Comparison of ENCODE assay signal across 32 cellular contexts in the genomic region with DNA sequence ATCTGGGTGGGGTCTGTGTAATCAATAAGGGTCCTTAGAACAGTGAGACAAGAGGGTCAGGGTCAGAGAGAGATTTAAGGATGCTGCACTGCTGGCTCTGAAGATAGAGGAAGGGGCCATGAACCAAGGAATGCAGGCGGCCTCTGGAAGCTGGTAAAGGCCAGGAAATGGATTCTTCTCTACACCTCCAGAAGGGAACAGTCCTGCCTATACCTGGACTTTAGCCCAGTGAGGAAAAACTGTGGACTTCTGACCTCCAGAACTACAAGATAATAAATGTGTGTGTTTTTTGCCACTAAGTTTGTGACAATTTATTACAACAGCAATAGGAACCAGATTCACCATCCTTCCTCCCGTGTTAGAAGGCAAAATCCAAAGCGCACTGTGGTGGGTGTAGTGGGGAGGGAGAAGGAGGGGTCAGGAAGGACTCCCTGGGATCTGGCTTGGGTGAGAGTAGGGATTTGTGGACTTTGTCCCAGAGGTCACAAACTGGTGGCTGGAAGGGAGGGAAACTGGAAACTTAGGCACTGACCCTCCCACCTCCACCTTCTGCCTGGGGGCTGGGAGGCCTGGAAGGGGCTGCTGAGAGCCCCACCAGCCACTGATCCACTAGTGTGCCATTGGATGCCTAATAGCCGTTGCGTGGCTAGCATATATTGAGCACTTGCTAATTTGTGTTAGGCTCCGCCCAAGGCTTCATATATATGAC. TPM values are rescaled to one million over a fixed set of nuclear protein-coding genes. Genes with fewer than 3 reads are reported as not detected.
DNase-seq lines count a peak whose midpoint lies in the region; ATAC-seq, FAIRE-seq and TF ChIP-seq lines count a peak whose summit lies in the region.
"Had no signal": no experiment of that assay in that cellular context is flagged by ENCODE, and none has a peak within 500 bp of the region (broad histone marks: within the 10 kb centered on the region; RNA-seq: fewer than 3 reads in every experiment).

No MANE protein-coding gene starts in this region.

- no peaks in the 10 kb centered on the region for H3K9me3 Mint-ChIP-seq in activated naive CD8-positive, alpha-beta T cell treated with anti-CD3 and anti-CD28 coated beads, Interleukin-2, amount 50 U/mL, for 24 hours
- H3K9me3 Mint-ChIP-seq: CD4-positive, alpha-beta memory T cell; CD8-positive, alpha-beta memory T cell had no signal

- H3K4me1 ChIP-seq in K562 (replicated peaks in 1 of 2; ENCODE audit: control insufficient read depth in 2 of 2, insufficient read depth in 2 of 2, low read length in 2 of 2) (peaks cover under 1 to 2% of the 10 kb centered on the region in 2 experiments; a peak in 3 of 5 replicates), body of pancreas (peaks cover 54% of the 10 kb centered on the region), liver (ENCODE audit: control insufficient read depth in 4 of 4, insufficient read depth in 4 of 4, low read length in 3 of 4) (no peaks in the 10 kb centered on the region), pancreas (peaks cover 5 to 13% (median 12%) of the 10 kb centered on the region in 3 donors)
- H3K4me1 ChIP-seq: BE2C had no signal

- H3K27me3 Mint-ChIP-seq in activated naive CD8-positive, alpha-beta T cell treated with anti-CD3 and anti-CD28 coated beads, Interleukin-2, amount 50 U/mL, for 24 hours = peaks cover 12% of the 10 kb centered on the region

- H3K4me1 Mint-ChIP-seq in activated naive CD8-positive, alpha-beta T cell treated with anti-CD3 and anti-CD28 coated beads, Interleukin-2, amount 50 U/mL, for 24 hours = no peaks in the 10 kb centered on the region
- H3K4me1 Mint-ChIP-seq: CD4-positive, alpha-beta memory T cell; CD4-positive, CD25-positive, alpha-beta regulatory T cell; CD8-positive, alpha-beta memory T cell had no signal

- POLR2A ChIA-PET in K562 (lab: Yijun Ruan, JAX) = interaction anchor here (0.7 kb wide), 1 partner anchor 347 kb away, joined by 3 read pairs; no protein-coding TSS in a partner anchor

- H3K4me3 ChIP-seq in K562 (no peak overlapping the region), body of pancreas (no peak overlapping the region), liver (ENCODE audit: low read depth in 1 of 3, low read length in 3 of 3) (no peak overlapping the region), pancreas (no peak overlapping the region)
- H3K4me3 ChIP-seq: BLaER1 had no signal

- H3K4me3 Mint-ChIP-seq in activated naive CD8-positive, alpha-beta T cell treated with anti-CD3 and anti-CD28 coated beads, Interleukin-2, amount 50 U/mL, for 24 hours = no peak overlapping the region
- H3K4me3 Mint-ChIP-seq: CD14-positive monocyte; CD4-positive, alpha-beta memory T cell; CD4-positive, CD25-positive, alpha-beta regulatory T cell; CD8-positive, alpha-beta memory T cell had no signal

- TF ChIP-seq POLR2A in K562 (conservative IDR thresholded peaks at IDR 0.05) (no peak), body of pancreas (IDR thresholded peaks at IDR 0.05) (peak in 2 of 3 donors; percentile 58 to 70)

- H3K79me2 ChIP-seq in K562 (ENCODE audit: control insufficient read depth, insufficient read depth, low read length) = no peaks in the 10 kb centered on the region

- H3K36me3 ChIP-seq in K562 (ENCODE audit: control insufficient read depth, insufficient read depth, low read length) = no peaks in the 10 kb centered on the region
- H3K36me3 ChIP-seq in body of pancreas (replicated peaks in 1 of 2; ENCODE audit: insufficient read depth in 1 of 2, low read depth in 2 of 2) = peaks cover 0 to 5% of the 10 kb centered on the region in 2 donors
- H3K36me3 ChIP-seq in liver (ENCODE audit: control insufficient read depth in 4 of 4, insufficient read depth in 3 of 4, low read depth in 1 of 4, low read length in 3 of 4) = no peaks in the 10 kb centered on the region
- H3K36me3 ChIP-seq in pancreas = no peaks in the 10 kb centered on the region
- H3K36me3 ChIP-seq: BE2C, BLaER1 had no signal

- in situ Hi-C loops in K562 (cut with MboI) = no loop called here

- intact Hi-C loops in K562 (cut with micrococcal nuclease) (no loop called here), body of pancreas (cut with DNase I) (no loop called here), pancreas (cut with DNase I) (no loop called here)

- TF ChIP-seq EP300 in K562 (IDR thresholded peaks at IDR 0.05; ENCODE audit: low read length) = no peak

- H3K9ac ChIP-seq in K562 (ENCODE audit: insufficient read depth in 1 of 2, low read depth in 2 of 2, low read length in 2 of 2) (no peak overlapping the region), liver (ENCODE audit: low read depth in 1 of 2, low read length in 2 of 2) (no peak overlapping the region)
- H3K9ac ChIP-seq: BLaER1 had no signal

- H3K27ac ChIP-seq in K562 (ENCODE audit: extremely low read depth, low read depth, low read length) = no peak overlapping the region
- H3K27ac ChIP-seq in body of pancreas = peak overlapping the region; percentile 83 to 92 (median 88)
- no peak overlapping the region for H3K27ac ChIP-seq in liver (ENCODE audit: low read depth in 1 of 2, low read length in 2 of 2)
- peak overlapping the region in 2 of 4 donors; percentile 36 to 85 for H3K27ac ChIP-seq in pancreas
- H3K27ac ChIP-seq: BLaER1 had no signal

- WGBS in K562 (ENCODE audit: insufficient coverage, low coverage, missing lambda C conversion rate) = 36% methylated on average over 6 of the region's 6 CpGs
- WGBS in body of pancreas, 2 donors = 34 to 38% methylated on average over 6 of the region's 6 CpGs
- WGBS in liver = 90% methylated on average over 6 of the region's 6 CpGs
- WGBS in pancreas, 2 donors = 40 to 41% methylated on average over 6 of the region's 6 CpGs

- no peaks in the 10 kb centered on the region for H3K27me3 ChIP-seq in K562 (ENCODE audit: control insufficient read depth in 2 of 2, insufficient read depth in 2 of 2, low read length in 2 of 2)
- H3K27me3 ChIP-seq in body of pancreas = no peaks in the 10 kb centered on the region
- H3K27me3 ChIP-seq in liver (ENCODE audit: control insufficient read depth in 4 of 4, insufficient read depth in 4 of 4, low read length in 3 of 4) = no peaks in the 10 kb centered on the region
- no peaks in the 10 kb centered on the region for H3K27me3 ChIP-seq in pancreas
- H3K27me3 ChIP-seq: BE2C, BLaER1 had no signal

- no peak overlapping the region for H3K4me2 ChIP-seq in K562 (ENCODE audit: insufficient read depth, low read length)
- H3K4me2 ChIP-seq: BLaER1 had no signal

- H3K27ac Mint-ChIP-seq in activated naive CD8-positive, alpha-beta T cell treated with anti-CD3 and anti-CD28 coated beads, Interleukin-2, amount 50 U/mL, for 24 hours = no peak overlapping the region
- H3K27ac Mint-ChIP-seq: CD14-positive monocyte; CD4-positive, alpha-beta memory T cell; CD4-positive, CD25-positive, alpha-beta regulatory T cell; CD8-positive, alpha-beta memory T cell had no signal

- DNase-seq in K562 (ENCODE audit: extremely low read depth in 1 of 4, low spot score in 3 of 4) (no peak), body of pancreas (peak; percentile 54 to 74 (median 56)), pancreas (peak in 2 of 6 donors; percentile 63 to 78), GM03348 (ENCODE audit: low spot score) (no peak), NCI-H1105 treated with DMSO at 0.1 percent for 48 hours (lab: John Stamatoyannopoulos, UW) (no peak), NCI-H1092 treated with DMSO at 0.1 percent for 48 hours (lab: John Stamatoyannopoulos, UW) (no peak)
- no peak for DNase-seq in activated naive CD8-positive, alpha-beta T cell treated with anti-CD3 and anti-CD28 coated beads, Interleukin-2, amount 50 U/mL, for 24 hours
- DNase-seq: 8988T; ACHN; BE2C; C1 segment of cervical spinal cord; CD4-positive, alpha-beta memory T cell; CD4-positive, CD25-positive, alpha-beta regulatory T cell; CD8-positive, alpha-beta memory T cell; COR-L47; DMS 273 treated with DMSO at 0.1 percent for 48 hours; DMS153; DMS53; DMS79; DND-41; EL; GDM1 had no signal

- no peaks in the 10 kb centered on the region for H3K9me3 ChIP-seq in K562 (replicated peaks; ENCODE audit: control insufficient read depth, insufficient read depth, low read depth, low read length)
- no peaks in the 10 kb centered on the region for H3K9me3 ChIP-seq in body of pancreas
- H3K9me3 ChIP-seq in liver (ENCODE audit: control insufficient read depth in 4 of 4, low read length in 3 of 4) = no peaks in the 10 kb centered on the region
- no peaks in the 10 kb centered on the region for H3K9me3 ChIP-seq in pancreas
- H3K9me3 ChIP-seq: BE2C, BLaER1 had no signal

- no peaks in the 10 kb centered on the region for H4K20me1 ChIP-seq in K562 (replicated peaks; ENCODE audit: control insufficient read depth, insufficient read depth, low read length)
- H4K20me1 ChIP-seq: BLaER1 had no signal

- FAIRE-seq in K562 (lab: Jason Lieb, UNC) (no peak), pancreas (lab: Jason Lieb, UNC) (no peak)
- FAIRE-seq: A204.1, GM12891, GM19239 had no signal

- CTCF ChIA-PET in K562 (lab: Yijun Ruan, JAX; ENCODE audit: low intra/inter-chr PET ratio) = no interaction called here

- ATAC-seq in K562 = no peak
- ATAC-seq in body of pancreas = peak; percentile 10
- ATAC-seq in pancreas = peak in 3 of 4 donors; percentile 20 to 27 (median 24)
- ATAC-seq in activated naive CD8-positive, alpha-beta T cell treated with anti-CD3 and anti-CD28 coated beads, Interleukin-2, amount 50 U/mL, for 24 hours = no peak

- TF ChIP-seq RAD21 in K562 (CRISPR knock-in tag; conservative IDR thresholded peaks at IDR 0.05 in 1 of 2, IDR thresholded peaks at IDR 0.05 in 1 of 2) = no peak
- TF ChIP-seq RAD21 in liver (IDR thresholded peaks at IDR 0.05) = no peak

- H2AFZ ChIP-seq in K562 (ENCODE audit: low read depth, low read length) = no peak overlapping the region

- no peak for TF ChIP-seq CTCF in K562 (IDR thresholded peaks at IDR 0.05 in 2 of 3, conservative IDR thresholded peaks at IDR 0.05 in 1 of 3; ENCODE audit: insufficient read depth in 2 of 3, low read depth in 1 of 3, low read length in 3 of 3)
- no peak for TF ChIP-seq CTCF in body of pancreas (IDR thresholded peaks at IDR 0.05)
- TF ChIP-seq CTCF in liver (IDR thresholded peaks at IDR 0.05; ENCODE audit: low read depth, low read length, missing input control) = no peak
- no peak for TF ChIP-seq CTCF in pancreas (IDR thresholded peaks at IDR 0.05)

- BruUV-seq in K562 (replicated peaks; lab: Mats Ljungman, UMichigan) = no TSS peak

- H3K36me3 Mint-ChIP-seq in activated naive CD8-positive, alpha-beta T cell treated with anti-CD3 and anti-CD28 coated beads, Interleukin-2, amount 50 U/mL, for 24 hours (ENCODE audit: low read depth) = no peaks in the 10 kb centered on the region
- H3K36me3 Mint-ChIP-seq: CD14-positive monocyte; CD4-positive, alpha-beta memory T cell; CD4-positive, CD25-positive, alpha-beta regulatory T cell had no signal

- no peaks in the 10 kb centered on the region for H3K9me1 ChIP-seq in K562 (ENCODE audit: control insufficient read depth, insufficient read depth, low read length)

RNA-seq across cellular contexts. Expression of a gene that starts 5.4 kb away (rescaled TPM):
- not detected in 2 replicates for total RNA-seq in K562 (2011; cell fraction: chromatin; rRNA removed; ENCODE audit: low replicate concordance)
- total RNA-seq in K562 (2011; cell fraction: nucleolus; rRNA removed) = not detected in 2 replicates
- not detected in 2 replicates for total RNA-seq in K562 (2011; cell fraction: nucleoplasm; rRNA removed)
- not detected in 2 replicates for total RNA-seq in K562 (2014; rRNA removed)
- not detected in 2 replicates for total RNA-seq in K562 (2014; rRNA removed; fragmentation: Illumina TruSeq; extraction: Trizol)
- total RNA-seq in K562 (2015; rRNA removed; fragmentation: Illumina TruSeq; extraction: Trizol) = not detected in 2 replicates
- total RNA-seq in K562 (2021) = 0.47 and 0.62 TPM in 2 replicates
- not detected in 2 replicates for polyA plus RNA-seq in K562 (2011; rRNA removed)
- not detected in 2 replicates for polyA plus RNA-seq in K562 (2011; cell fraction: cytosol; rRNA removed)
- polyA plus RNA-seq in K562 (2011; cell fraction: nucleus; rRNA removed) = 0.17 TPM in 1 of 2 replicates, not detected in the other
- polyA plus RNA-seq in K562 (2012) = 0.30 TPM in 1 of 2 replicates, not detected in the other
- not detected in 2 replicates for polyA plus RNA-seq in K562 (2014; fragmentation: Illumina TruSeq; extraction: Trizol)
- polyA plus RNA-seq in K562 (2014; fragmentation: Nextera tagmentation; extraction: Ambion mirVana) = not detected
- not detected in 2 replicates for polyA plus RNA-seq in K562 (2014; rRNA removed)
- not detected in 2 replicates for polyA minus RNA-seq in K562 (2011; rRNA and poly(A)+ RNA removed)
- not detected in 2 replicates for polyA minus RNA-seq in K562 (2011; cell fraction: cytosol; rRNA and poly(A)+ RNA removed)
- polyA minus RNA-seq in K562 (2011; cell fraction: nucleus; rRNA and poly(A)+ RNA removed) = not detected in 2 replicates
- over 10,000 TPM in 1 of 2 donors, 1,000 to 10,000 TPM in 1; 4,384 to 21,046 TPM for total RNA-seq in body of pancreas
- total RNA-seq in liver = not detected
- polyA plus RNA-seq in liver = not detected
- over 10,000 TPM in 2 of 6 donors, 1,000 to 10,000 TPM in 3, 100 to 1,000 TPM in 1; 360 to 20,184 (median 5,030) TPM for total RNA-seq in pancreas
- polyA plus RNA-seq in pancreas = 1,000 to 10,000 TPM; 2,295 to 3,502 TPM
- total RNA-seq: A673; CD4-positive, alpha-beta memory T cell; CD4-positive, CD25-positive, alpha-beta regulatory T cell; CD8-positive, alpha-beta memory T cell; Daoy; G401 had no signal
- polyA plus RNA-seq: AG04450; CD14-positive monocyte; CD4-positive, alpha-beta memory T cell; CD4-positive, CD25-positive, alpha-beta regulatory T cell; CD8-positive, alpha-beta memory T cell had no signal

RNA-seq across cellular contexts. Expression of a gene that starts 12.9 kb away (rescaled TPM):
- not detected in 2 replicates for total RNA-seq in K562 (2011; cell fraction: chromatin; rRNA removed; ENCODE audit: low replicate concordance)
- not detected in 2 replicates for total RNA-seq in K562 (2011; cell fraction: nucleolus; rRNA removed)
- not detected in 2 replicates for total RNA-seq in K562 (2011; cell fraction: nucleoplasm; rRNA removed)
- total RNA-seq in K562 (2014; rRNA removed) = not detected in 2 replicates
- total RNA-seq in K562 (2014; rRNA removed; fragmentation: Illumina TruSeq; extraction: Trizol) = not detected in 2 replicates
- total RNA-seq in K562 (2015; rRNA removed; fragmentation: Illumina TruSeq; extraction: Trizol) = not detected in 2 replicates
- 0.84 and 1.2 TPM in 2 replicates for total RNA-seq in K562 (2021)
- not detected in 2 replicates for polyA plus RNA-seq in K562 (2011; rRNA removed)
- not detected in 2 replicates for polyA plus RNA-seq in K562 (2011; cell fraction: cytosol; rRNA removed)
- polyA plus RNA-seq in K562 (2011; cell fraction: nucleus; rRNA removed) = not detected in 2 replicates
- 0.03 and 0.12 TPM in 2 replicates for polyA plus RNA-seq in K562 (2012)
- not detected in 2 replicates for polyA plus RNA-seq in K562 (2014; fragmentation: Illumina TruSeq; extraction: Trizol)
- not detected for polyA plus RNA-seq in K562 (2014; fragmentation: Nextera tagmentation; extraction: Ambion mirVana)
- not detected in 2 replicates for polyA plus RNA-seq in K562 (2014; rRNA removed)
- not detected in 2 replicates for polyA minus RNA-seq in K562 (2011; rRNA and poly(A)+ RNA removed)
- not detected in 2 replicates for polyA minus RNA-seq in K562 (2011; cell fraction: cytosol; rRNA and poly(A)+ RNA removed)
- not detected in 2 replicates for polyA minus RNA-seq in K562 (2011; cell fraction: nucleus; rRNA and poly(A)+ RNA removed)
- over 10,000 TPM in 1 of 2 donors, 1,000 to 10,000 TPM in 1; 6,275 to 13,040 TPM for total RNA-seq in body of pancreas
- total RNA-seq in liver = not detected
- not detected for polyA plus RNA-seq in liver
- total RNA-seq in pancreas = over 10,000 TPM in 1 of 6 donors, 1,000 to 10,000 TPM in 5; 7,866 to 13,867 (median 8,408) TPM
- 1,000 to 10,000 TPM; 3,972 to 5,613 TPM for polyA plus RNA-seq in pancreas
- total RNA-seq: CD8-positive, alpha-beta memory T cell; Daoy; G401 had no signal
- polyA plus RNA-seq: AG04450; CD14-positive monocyte; CD4-positive, alpha-beta memory T cell; CD4-positive, CD25-positive, alpha-beta regulatory T cell; CD8-positive, alpha-beta memory T cell had no signal

RNA-seq across cellular contexts. Expression of a gene that starts 24.7 kb away (rescaled TPM):
- not detected in 2 replicates for total RNA-seq in K562 (2011; cell fraction: chromatin; rRNA removed; ENCODE audit: low replicate concordance)
- not detected in 2 replicates for total RNA-seq in K562 (2011; cell fraction: nucleolus; rRNA removed)
- total RNA-seq in K562 (2011; cell fraction: nucleoplasm; rRNA removed) = not detected in 2 replicates
- 2.1 TPM in 1 of 2 replicates, not detected in the other for total RNA-seq in K562 (2014; rRNA removed)
- not detected in 2 replicates for total RNA-seq in K562 (2014; rRNA removed; fragmentation: Illumina TruSeq; extraction: Trizol)
- not detected in 2 replicates for total RNA-seq in K562 (2015; rRNA removed; fragmentation: Illumina TruSeq; extraction: Trizol)
- 0.40 and 0.51 TPM in 2 replicates for total RNA-seq in K562 (2021)
- not detected in 2 replicates for polyA plus RNA-seq in K562 (2011; rRNA removed)
- 0.31 TPM in 1 of 2 replicates, not detected in the other for polyA plus RNA-seq in K562 (2011; cell fraction: cytosol; rRNA removed)
- polyA plus RNA-seq in K562 (2011; cell fraction: nucleus; rRNA removed) = not detected in 2 replicates
- 0.28 TPM in 1 of 2 replicates, not detected in the other for polyA plus RNA-seq in K562 (2012)
- not detected in 2 replicates for polyA plus RNA-seq in K562 (2014; fragmentation: Illumina TruSeq; extraction: Trizol)
- polyA plus RNA-seq in K562 (2014; fragmentation: Nextera tagmentation; extraction: Ambion mirVana) = under 1 TPM in 1 of 2 experiments, not detected in 1; 0.25 TPM
- polyA plus RNA-seq in K562 (2014; rRNA removed) = 0.25 and 0.39 TPM in 2 replicates
- 0.28 TPM in 1 of 2 replicates, not detected in the other for polyA minus RNA-seq in K562 (2011; rRNA and poly(A)+ RNA removed)
- not detected in 2 replicates for polyA minus RNA-seq in K562 (2011; cell fraction: cytosol; rRNA and poly(A)+ RNA removed)
- polyA minus RNA-seq in K562 (2011; cell fraction: nucleus; rRNA and poly(A)+ RNA removed) = not detected in 2 replicates
- 1,000 to 10,000 TPM in 1 of 2 donors, 100 to 1,000 TPM in 1; 333 to 1,481 TPM for total RNA-seq in body of pancreas
- not detected for total RNA-seq in liver
- polyA plus RNA-seq in liver = not detected
- 1,000 to 10,000 TPM in 2 of 6 donors, 100 to 1,000 TPM in 4; 310 to 2,290 (median 800) TPM for total RNA-seq in pancreas
- polyA plus RNA-seq in pancreas = 100 to 1,000 TPM; 186 to 203 TPM
- total RNA-seq: A673; CD4-positive, alpha-beta memory T cell; CD4-positive, CD25-positive, alpha-beta regulatory T cell; CD8-positive, alpha-beta memory T cell; Daoy; G401 had no signal
- polyA plus RNA-seq: AG04450; CD14-positive monocyte; CD4-positive, alpha-beta memory T cell; CD4-positive, CD25-positive, alpha-beta regulatory T cell; CD8-positive, alpha-beta memory T cell had no signal

RNA-seq across cellular contexts. Expression of a gene that starts 41.5 kb away (rescaled TPM):
- 5.8 and 18.8 TPM in 2 replicates for total RNA-seq in K562 (2011; cell fraction: chromatin; rRNA removed; ENCODE audit: low replicate concordance)
- total RNA-seq in K562 (2011; cell fraction: nucleolus; rRNA removed) = 14.5 and 18.0 TPM in 2 replicates
- total RNA-seq in K562 (2011; cell fraction: nucleoplasm; rRNA removed) = 10.8 and 14.2 TPM in 2 replicates
- 53.6 and 62.9 TPM in 2 replicates for total RNA-seq in K562 (2014; rRNA removed)
- total RNA-seq in K562 (2014; rRNA removed; fragmentation: Illumina TruSeq; extraction: Trizol) = 8.6 and 8.8 TPM in 2 replicates
- total RNA-seq in K562 (2015; rRNA removed; fragmentation: Illumina TruSeq; extraction: Trizol) = 25.2 and 27.9 TPM in 2 replicates
- total RNA-seq in K562 (2021) = 64.3 and 70.0 TPM in 2 replicates
- 19.7 and 22.8 TPM in 2 replicates for polyA plus RNA-seq in K562 (2011; rRNA removed)
- polyA plus RNA-seq in K562 (2011; cell fraction: cytosol; rRNA removed) = 25.0 and 52.4 TPM in 2 replicates
- 15.0 and 24.5 TPM in 2 replicates for polyA plus RNA-seq in K562 (2011; cell fraction: nucleus; rRNA removed)
- polyA plus RNA-seq in K562 (2012) = 38.1 and 44.7 TPM in 2 replicates
- 26.1 and 40.7 TPM in 2 replicates for polyA plus RNA-seq in K562 (2014; fragmentation: Illumina TruSeq; extraction: Trizol)
- 1 to 10 TPM; 1.7 to 1.8 TPM for polyA plus RNA-seq in K562 (2014; fragmentation: Nextera tagmentation; extraction: Ambion mirVana)
- polyA plus RNA-seq in K562 (2014; rRNA removed) = 62.3 and 73.5 TPM in 2 replicates
- 5.5 and 6.9 TPM in 2 replicates for polyA minus RNA-seq in K562 (2011; rRNA and poly(A)+ RNA removed)
- 16.4 and 20.5 TPM in 2 replicates for polyA minus RNA-seq in K562 (2011; cell fraction: cytosol; rRNA and poly(A)+ RNA removed)
- 4.4 and 5.1 TPM in 2 replicates for polyA minus RNA-seq in K562 (2011; cell fraction: nucleus; rRNA and poly(A)+ RNA removed)
- total RNA-seq in body of pancreas = 10 to 100 TPM; 56.7 to 78.6 TPM
- total RNA-seq in liver = 10 to 100 TPM; 10.6 to 23.0 TPM
- 10 to 100 TPM in 1 of 2 donors, 1 to 10 TPM in 1; 7.4 to 12.8 TPM for polyA plus RNA-seq in liver
- 10 to 100 TPM; 35.9 to 43.6 (median 38.8) TPM for total RNA-seq in pancreas
- 10 to 100 TPM; 30.5 to 47.4 TPM for polyA plus RNA-seq in pancreas

Comparison
In these comparisons a context has a peak if more than half of its experiments do, and no peak if none do; other contexts are left out.
1. ATAC-seq: peak in body of pancreas (single experiment) and pancreas (3 of 4); none in K562 (single experiment) and activated naive CD8-positive, alpha-beta T cell treated with anti-CD3 and anti-CD28 coated beads, Interleukin-2, amount 50 U/mL, for 24 hours (single experiment).
2. DNase-seq: peak in body of pancreas (4 of 4); none in K562 (0 of 4), GM03348 (single experiment), NCI-H1105 treated with DMSO at 0.1 percent for 48 hours (single experiment), activated naive CD8-positive, alpha-beta T cell treated with anti-CD3 and anti-CD28 coated beads, Interleukin-2, amount 50 U/mL, for 24 hours (single experiment) and NCI-H1092 treated with DMSO at 0.1 percent for 48 hours (single experiment).
3. H3K27ac ChIP-seq: peak in body of pancreas (4 of 4); none in K562 (single experiment) and liver (0 of 2).
4. RNA of a gene that starts 5.4 kb away (total RNA-seq): 4,384 to 21,046 TPM in body of pancreas and 360 to 20,184 TPM in pancreas; 0.47 to 0.62 TPM in K562 and not detected in liver; every median in the first group is over 100 times any median in the second.
5. RNA of a gene that starts 12.9 kb away (total RNA-seq): 6,275 to 13,040 TPM in body of pancreas and 7,866 to 13,867 TPM in pancreas; 0.84 to 1.2 TPM in K562 and not detected in liver; every median in the first group is over 1,000 times any median in the second.
6. RNA of a gene that starts 24.7 kb away (total RNA-seq): 333 to 1,481 TPM in body of pancreas and 310 to 2,290 TPM in pancreas; 0.40 to 2.1 TPM in K562 and not detected in liver; every median in the first group is over 10 times any median in the second.